ENCODE assay signal across 31 cellular contexts in genomic region chr1:10050611-10051010, GRCh38. TPM values are rescaled to one million over a fixed set of nuclear protein-coding genes. Genes with fewer than 3 reads are reported as not detected.
"Had no signal": no experiment of that assay in that cellular context is flagged by ENCODE, and none has a peak within 500 bp of the region (broad histone marks: within the 10 kb centered on the region; RNA-seq: fewer than 3 reads in every experiment).

No MANE protein-coding gene starts in this region.

- H3K27ac ChIP-seq: coronary artery, heart left ventricle, hepatocyte, neutrophil, pancreas, right lobe of liver, suprapubic skin, thyroid gland had no signal

- ATAC-seq: effector memory CD8-positive, alpha-beta T cell; gastrocnemius medialis; heart left ventricle; left lobe of liver; mucosa of descending colon; natural killer cell treated with Interleukin-12 subunit alpha and Interleukin-12 subunit beta and Interleukin-15 and Interleukin-18, amount 100 ng/mL, for 72 hours; pancreas; right lobe of liver; stimulated activated naive B cell treated with anti-CD40 and anti-IgM and Interleukin-4, amounts not matched to agents 10 μg/mL and 1 μg/mL and 100 μg/mL, for 72 hours had no signal

- H3K4me3 ChIP-seq: coronary artery, gastrocnemius medialis, heart left ventricle, hepatocyte, mucosa of descending colon, pancreas, right lobe of liver, suprapubic skin, thyroid gland had no signal

- H3K9me3 ChIP-seq: gastrocnemius medialis, heart left ventricle, mucosa of descending colon, neutrophil, pancreas, right lobe of liver, suprapubic skin, thyroid gland had no signal

- DNase-seq: dermis blood vessel endothelial cell; effector memory CD8-positive, alpha-beta T cell; erythroblast; foreskin fibroblast; gastrocnemius medialis; heart left ventricle; kidney; mesenchymal stem cell; mucosa of descending colon; naive B cell; pancreas; retina; right lobe of liver; small intestine; stimulated activated CD4-positive, alpha-beta T cell treated with anti-CD3 and anti-CD28 coated beads, Interleukin-15, amount 100 ng/mL, for 24 hours; stimulated activated CD4-positive, alpha-beta T cell treated with anti-CD3 and anti-CD28 coated beads, Interleukin-2, amount 100 ng/mL, for 48 hours; stimulated activated naive B cell treated with anti-CD40 and anti-IgM and Interleukin-4, amounts not matched to agents 10 μg/mL and 1 μg/mL and 100 μg/mL, for 72 hours; thyroid gland; trophoblast cell had no signal

- H3K27me3 ChIP-seq: gastrocnemius medialis, heart left ventricle, hepatocyte, neutrophil, pancreas, right lobe of liver, suprapubic skin, thyroid gland had no signal

- H3K4me3 Mint-ChIP-seq: effector memory CD8-positive, alpha-beta T cell; mesothelial cell of epicardium; naive B cell; natural killer cell treated with Interleukin-12 subunit alpha and Interleukin-12 subunit beta and Interleukin-15 and Interleukin-18, amount 100 ng/mL, for 72 hours; neural crest cell; stimulated activated naive B cell treated with anti-CD40 and anti-IgM and Interleukin-4, amounts not matched to agents 10 μg/mL and 1 μg/mL and 100 μg/mL, for 72 hours; stimulated activated naive CD8-positive, alpha-beta T cell treated with anti-CD3 and anti-CD28 coated beads, Interleukin-15, Interleukin-2, amounts not matched to agents 100 ng/mL and 50 ng/mL, for 24 hours had no signal

- H3K36me3 Mint-ChIP-seq: natural killer cell treated with Interleukin-12 subunit alpha and Interleukin-12 subunit beta and Interleukin-15 and Interleukin-18, amount 100 ng/mL, for 72 hours had no signal

- H3K27me3 Mint-ChIP-seq: effector memory CD8-positive, alpha-beta T cell; naive B cell; natural killer cell treated with Interleukin-12 subunit alpha and Interleukin-12 subunit beta and Interleukin-15 and Interleukin-18, amount 100 ng/mL, for 72 hours; stimulated activated naive B cell treated with anti-CD40 and anti-IgM and Interleukin-4, amounts not matched to agents 10 μg/mL and 1 μg/mL and 100 μg/mL, for 72 hours; stimulated activated naive CD8-positive, alpha-beta T cell treated with anti-CD3 and anti-CD28 coated beads, Interleukin-15, Interleukin-2, amounts not matched to agents 100 ng/mL and 50 ng/mL, for 24 hours had no signal

- H3K27ac Mint-ChIP-seq: effector memory CD8-positive, alpha-beta T cell; mesothelial cell of epicardium; natural killer cell treated with Interleukin-12 subunit alpha and Interleukin-12 subunit beta and Interleukin-15 and Interleukin-18, amount 100 ng/mL, for 72 hours; stimulated activated naive B cell treated with anti-CD40 and anti-IgM and Interleukin-4, amounts not matched to agents 10 μg/mL and 1 μg/mL and 100 μg/mL, for 72 hours; stimulated activated naive CD8-positive, alpha-beta T cell treated with anti-CD3 and anti-CD28 coated beads, Interleukin-15, Interleukin-2, amounts not matched to agents 100 ng/mL and 50 ng/mL, for 24 hours had no signal

- FAIRE-seq: endometrium, kidney, pancreas, small intestine had no signal

- H3K9me3 Mint-ChIP-seq: effector memory CD8-positive, alpha-beta T cell; mesothelial cell of epicardium; naive B cell; natural killer cell treated with Interleukin-12 subunit alpha and Interleukin-12 subunit beta and Interleukin-15 and Interleukin-18, amount 100 ng/mL, for 72 hours; neural crest cell; stimulated activated naive B cell treated with anti-CD40 and anti-IgM and Interleukin-4, amounts not matched to agents 10 μg/mL and 1 μg/mL and 100 μg/mL, for 72 hours; stimulated activated naive CD8-positive, alpha-beta T cell treated with anti-CD3 and anti-CD28 coated beads, Interleukin-15, Interleukin-2, amounts not matched to agents 100 ng/mL and 50 ng/mL, for 24 hours had no signal

- H3K36me3 ChIP-seq: gastrocnemius medialis, pancreas, suprapubic skin, thyroid gland had no signal

RNA-seq across cellular contexts. Expression of gene RBP7, which starts 53.6 kb away (rescaled TPM):
- total RNA-seq: glomerular endothelial cell; lung microvascular endothelial cell; natural killer cell treated with Interleukin-12 subunit alpha and Interleukin-12 subunit beta and Interleukin-15 and Interleukin-18, amount 100 ng/mL, for 72 hours; neural crest cell had no signal
